1 cellular context compared by ENCODE assay signal in genomic region chr19:1146418-1146711, GRCh38.
TF ChIP-seq lines count a peak whose summit lies in the region.

No MANE protein-coding gene starts in this region.

TF ChIP-seq in H1, 55 proteins besides CTCF, POLR2A, EP300 and RAD21:
- TF ChIP-seq TAF1 (IDR thresholded peaks at IDR 0.05; ENCODE audit: low read depth, low read length) (peak; percentile 14; the same call in 1 of the 2 replicates), BACH1 (IDR thresholded peaks at IDR 0.05; ENCODE audit: low read length) (no peak), NRF1 (IDR thresholded peaks at IDR 0.05; ENCODE audit: low read depth, low read length) (no peak)
TF ChIP-seq in H1: peak in this region for 1.
